ENCODE assay signal across 10 cellular contexts in genomic region chr2:219252570-219252899, GRCh38. TPM values are rescaled to one million over a fixed set of nuclear protein-coding genes. Genes with fewer than 3 reads are reported as not detected.
DNase-seq lines count a peak whose midpoint lies in the region; ATAC-seq and TF ChIP-seq lines count a peak whose summit lies in the region.
"Had no signal": no experiment of that assay in that cellular context is flagged by ENCODE, and none has a peak within 500 bp of the region (broad histone marks: within the 10 kb centered on the region; RNA-seq: fewer than 3 reads in every experiment).

No MANE protein-coding gene starts in this region.

- ATAC-seq in GM19463 (IDR thresholded peaks at IDR 0.05; ENCODE audit: unreplicated experiment) = no peak

- peak overlapping the region; percentile 79 to 96 (median 84) for H3K9ac ChIP-seq in skeletal muscle tissue (ENCODE audit: low read depth in 1 of 3, low read length in 3 of 3)

- DNase-seq in NCI-H748 (lab: John Stamatoyannopoulos, UW; ENCODE audit: unreplicated experiment) = peak; percentile 18
- no peak for DNase-seq in NCI-H748 treated with DMSO at 0.1 percent for 48 hours (lab: John Stamatoyannopoulos, UW)
- peak; percentile 29 for DNase-seq in activated CD4-positive, alpha-beta T cell treated with anti-CD3 and anti-CD28 coated beads, Interleukin-2, amount 50 U/mL, for 1 hour
- no peak for DNase-seq in fibroblast of mammary gland (ENCODE audit: low read depth)
- no peak for DNase-seq in D341Med (ENCODE audit: low spot score)
- no peak for DNase-seq in T1000 (lab: John Stamatoyannopoulos, UW)

- H3K4me3 ChIP-seq in fibroblast of mammary gland (ENCODE audit: control insufficient read depth, low read depth, low read length) (peak overlapping the region; percentile 44), skeletal muscle tissue (ENCODE audit: low read length in 3 of 3) (peak overlapping the region; percentile 83 to 92 (median 91))

- H3K27me3 ChIP-seq in skeletal muscle tissue (ENCODE audit: control insufficient read depth in 3 of 3, insufficient read depth in 3 of 3, low read length in 3 of 3) = peaks cover 0 to 4% (median 4%) of the 10 kb centered on the region in 3 donors

- peaks cover 60 to 75% (median 61%) of the 10 kb centered on the region in 3 donors for H3K4me1 ChIP-seq in skeletal muscle tissue (ENCODE audit: control insufficient read depth in 3 of 3, insufficient read depth in 3 of 3, low read length in 3 of 3)

- no peak for TF ChIP-seq CTCF in fibroblast of mammary gland (conservative IDR thresholded peaks at IDR 0.05; ENCODE audit: control insufficient read depth, insufficient read depth, low read depth, low read length)

- peaks cover 39 to 45% (median 44%) of the 10 kb centered on the region in 3 donors for H3K36me3 ChIP-seq in skeletal muscle tissue (ENCODE audit: control insufficient read depth in 3 of 3, insufficient read depth in 3 of 3, low read length in 3 of 3)

- peak overlapping the region; percentile 96 for H3K27ac ChIP-seq in skeletal muscle tissue (ENCODE audit: low read depth, low read length)

- H3K9me3 ChIP-seq in skeletal muscle tissue (ENCODE audit: control insufficient read depth in 3 of 3, low read length in 3 of 3) = no peaks in the 10 kb centered on the region

RNA-seq across cellular contexts. Expression of gene TUBA4B, which starts 0.5 kb away (rescaled TPM):
- not detected for total RNA-seq in skeletal muscle tissue
- total RNA-seq: Daoy, subcutaneous adipose tissue had no signal

RNA-seq across cellular contexts. Expression of gene TUBA4A, which starts 1.2 kb away (rescaled TPM):
- 30.8 TPM for total RNA-seq in skeletal muscle tissue

RNA-seq across cellular contexts. Expression of gene STK16, which starts 7.3 kb away (rescaled TPM):
- 6.3 TPM for total RNA-seq in skeletal muscle tissue

RNA-seq across cellular contexts. Expression of gene GLB1L, which starts 7.3 kb away (rescaled TPM):
- total RNA-seq in skeletal muscle tissue = 13.0 TPM

RNA-seq across cellular contexts. Expression of gene ANKZF1, which starts 22.9 kb away (rescaled TPM):
- total RNA-seq in skeletal muscle tissue = 27.7 TPM

Comparison
In these comparisons a context has a peak if more than half of its experiments do, and no peak if none do; other contexts are left out.
1. DNase-seq: peak in NCI-H748 (single experiment) and activated CD4-positive, alpha-beta T cell treated with anti-CD3 and anti-CD28 coated beads, Interleukin-2, amount 50 U/mL, for 1 hour (single experiment); none in NCI-H748 treated with DMSO at 0.1 percent for 48 hours (single experiment), fibroblast of mammary gland (single experiment), D341Med (single experiment) and T1000 (single experiment).